In genomic region chr11:6568191-6568918, GRCh38 we compare ENCODE assay signal across 8 cellular contexts. TPM values are rescaled to one million over a fixed set of nuclear protein-coding genes. Genes with fewer than 3 reads are reported as not detected.
DNase-seq lines count a peak whose midpoint lies in the region; ATAC-seq and TF ChIP-seq lines count a peak whose summit lies in the region.

No MANE protein-coding gene starts in this region.

- H3K4me3 Mint-ChIP-seq in WTC11, result no peak overlapping the region
- no peak overlapping the region for H3K4me3 Mint-ChIP-seq in activated CD4-positive, alpha-beta memory T cell treated with anti-CD3 and anti-CD28 coated beads for 36 hours

- H3K9me3 Mint-ChIP-seq in WTC11, result no peaks in the 10 kb centered on the region
- H3K9me3 Mint-ChIP-seq in activated CD4-positive, alpha-beta memory T cell treated with anti-CD3 and anti-CD28 coated beads for 36 hours, result no peaks in the 10 kb centered on the region

- H3K36me3 Mint-ChIP-seq in WTC11, result no peaks in the 10 kb centered on the region
- no peaks in the 10 kb centered on the region for H3K36me3 Mint-ChIP-seq in activated CD4-positive, alpha-beta memory T cell treated with anti-CD3 and anti-CD28 coated beads for 36 hours

- peak; percentile 41; the same call in 1 of the 2 replicates for TF ChIP-seq CTCF in WTC11 (IDR thresholded peaks at IDR 0.05)

- CTCF ChIA-PET in WTC11 (lab: Charles Lee), result interaction anchor here (0.6 to 2.5 kb wide), 19 partner anchors 8 to 316 kb away, joined by 3 to 9 read pairs (median 4); partner anchors contain the start of genes ILK, MRPL17 and TPP1
- CTCF ChIA-PET in activated CD4-positive, alpha-beta memory T cell treated with anti-CD3 and anti-CD28 coated beads for 36 hours (lab: Charles Lee), result interaction anchor here (1.4 kb wide), 1 partner anchor 115 kb away, joined by 4 read pairs; the partner anchor contains the start of gene MRPL17

- intact Hi-C loops in Right ventricle myocardium superior (cut with DNase I), result no loop called here
- intact Hi-C loops in cardiac septum (cut with DNase I), result no loop called here
- intact Hi-C loops in activated CD4-positive, alpha-beta memory T cell treated with anti-CD3 and anti-CD28 coated beads for 36 hours (cut with micrococcal nuclease), result no loop called here

- DNase-seq in Right ventricle myocardium superior, result peak; percentile 64
- no peak for DNase-seq in cardiac septum (ENCODE audit: low spot score)
- DNase-seq in WTC11 (ENCODE audit: low spot score), result peak; percentile 61
- DNase-seq in iPS-NIHi7 (ENCODE audit: extremely low spot score), result peak; percentile 85
- DNase-seq in activated CD4-positive, alpha-beta memory T cell treated with anti-CD3 and anti-CD28 coated beads for 36 hours, result no peak
- no peak for DNase-seq in activated gamma-delta T cell (lab: John Stamatoyannopoulos, UW)
- DNase-seq in activated CD4-positive, alpha-beta T cell treated with anti-CD3 and anti-CD28 coated beads for 4 hours, result no peak

- POLR2A ChIA-PET in WTC11 (lab: Charles Lee), result no interaction called here
- POLR2A ChIA-PET in activated CD4-positive, alpha-beta memory T cell treated with anti-CD3 and anti-CD28 coated beads for 36 hours (lab: Charles Lee), result no interaction called here

- peak; percentile 58 for ATAC-seq in Right ventricle myocardium superior (ENCODE audit: poor library complexity)
- peak; percentile 74 for ATAC-seq in WTC11
- ATAC-seq in activated CD4-positive, CD25-positive, alpha-beta regulatory T cell treated with anti-CD3 and anti-CD28 coated beads, Interleukin-2, amount 50 U/mL, for 24 hours, result no peak

- H3K4me1 Mint-ChIP-seq in WTC11, result peaks cover 18% of the 10 kb centered on the region
- H3K4me1 Mint-ChIP-seq in activated CD4-positive, alpha-beta memory T cell treated with anti-CD3 and anti-CD28 coated beads for 36 hours (ENCODE audit: low read depth), result no peaks in the 10 kb centered on the region

- H3K27me3 Mint-ChIP-seq in WTC11 (ENCODE audit: low read depth), result no peaks in the 10 kb centered on the region; the same call in 1 of the 2 replicates
- no peaks in the 10 kb centered on the region for H3K27me3 Mint-ChIP-seq in activated CD4-positive, alpha-beta memory T cell treated with anti-CD3 and anti-CD28 coated beads for 36 hours

- H3K27ac Mint-ChIP-seq in WTC11, result no peak overlapping the region
- H3K27ac Mint-ChIP-seq in activated CD4-positive, alpha-beta memory T cell treated with anti-CD3 and anti-CD28 coated beads for 36 hours, result no peak overlapping the region

TF ChIP-seq in WTC11, 78 proteins besides CTCF, POLR2A, EP300 and RAD21:
- TF ChIP-seq ZNF671 (CRISPR knock-in tag; IDR thresholded peaks at IDR 0.05) (no peak), ELF4 (CRISPR knock-in tag; IDR thresholded peaks at IDR 0.05; ENCODE audit: low read depth) (no peak), ZNF263 (CRISPR knock-in tag; IDR thresholded peaks at IDR 0.05; ENCODE audit: low read depth) (peak; percentile 32; the same call in 1 of the 2 replicates), ZNF512 (CRISPR knock-in tag; IDR thresholded peaks at IDR 0.05; ENCODE audit: borderline replicate concordance) (no peak), NFE2L1 (CRISPR knock-in tag; IDR thresholded peaks at IDR 0.05) (0 out of 2 replicates have a peak, but pooled peaks have one; percentile 58), GRHL2 (CRISPR knock-in tag; IDR thresholded peaks at IDR 0.05; ENCODE audit: insufficient replicate concordance, severe bottlenecking) (no peak), JAZF1 (CRISPR knock-in tag; IDR thresholded peaks at IDR 0.05) (no peak)
- TF ChIP-seq, protein P1, sequence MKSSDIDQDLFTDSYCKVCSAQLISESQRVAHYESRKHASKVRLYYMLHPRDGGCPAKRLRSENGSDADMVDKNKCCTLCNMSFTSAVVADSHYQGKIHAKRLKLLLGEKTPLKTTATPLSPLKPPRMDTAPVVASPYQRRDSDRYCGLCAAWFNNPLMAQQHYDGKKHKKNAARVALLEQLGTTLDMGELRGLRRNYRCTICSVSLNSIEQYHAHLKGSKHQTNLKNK (CRISPR knock-in tag; IDR thresholded peaks at IDR 0.05), result no peak
- TF ChIP-seq, protein P2, sequence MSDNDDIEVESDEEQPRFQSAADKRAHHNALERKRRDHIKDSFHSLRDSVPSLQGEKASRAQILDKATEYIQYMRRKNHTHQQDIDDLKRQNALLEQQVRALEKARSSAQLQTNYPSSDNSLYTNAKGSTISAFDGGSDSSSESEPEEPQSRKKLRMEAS (CRISPR knock-in tag; IDR thresholded peaks at IDR 0.05), result no peak
- TF ChIP-seq, protein P3, sequence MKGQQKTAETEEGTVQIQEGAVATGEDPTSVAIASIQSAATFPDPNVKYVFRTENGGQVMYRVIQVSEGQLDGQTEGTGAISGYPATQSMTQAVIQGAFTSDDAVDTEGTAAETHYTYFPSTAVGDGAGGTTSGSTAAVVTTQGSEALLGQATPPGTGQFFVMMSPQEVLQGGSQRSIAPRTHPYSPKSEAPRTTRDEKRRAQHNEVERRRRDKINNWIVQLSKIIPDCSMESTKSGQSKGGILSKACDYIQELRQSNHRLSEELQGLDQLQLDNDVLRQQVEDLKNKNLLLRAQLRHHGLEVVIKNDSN (CRISPR knock-in tag; IDR thresholded peaks at IDR 0.05), result no peak

RNA-seq across cellular contexts. Expression of gene RRP8, which starts 35.1 kb away (rescaled TPM):
- total RNA-seq in Right ventricle myocardium superior (19.8 TPM), cardiac septum (21.3 TPM), WTC11 (2021) (12.5 to 15.0 TPM (median 14.6 TPM) in 3 replicates)
- total RNA-seq in activated CD4-positive, alpha-beta memory T cell treated with anti-CD3 and anti-CD28 coated beads for 36 hours, result 10 to 100 TPM; 34.9 to 37.5 TPM

RNA-seq across cellular contexts. Expression of gene ILK, which starts 35.2 kb away (rescaled TPM):
- total RNA-seq in Right ventricle myocardium superior, result 191 TPM
- total RNA-seq in cardiac septum, result 229 TPM
- 97.7 to 112 TPM (median 110 TPM) in 3 replicates for total RNA-seq in WTC11 (2021)
- 10 to 100 TPM; 89.2 to 95.8 TPM for total RNA-seq in activated CD4-positive, alpha-beta memory T cell treated with anti-CD3 and anti-CD28 coated beads for 36 hours

RNA-seq across cellular contexts. Expression of gene TAF10, which starts 43.7 kb away (rescaled TPM):
- total RNA-seq in Right ventricle myocardium superior, result 83.6 TPM
- total RNA-seq in cardiac septum, result 126 TPM
- total RNA-seq in WTC11 (2021), result 165 to 186 TPM (median 178 TPM) in 3 replicates
- 100 to 1,000 TPM; 158 to 165 TPM for total RNA-seq in activated CD4-positive, alpha-beta memory T cell treated with anti-CD3 and anti-CD28 coated beads for 36 hours

RNA-seq across cellular contexts. Expression of gene TPP1, which starts 50.9 kb away (rescaled TPM):
- total RNA-seq in Right ventricle myocardium superior, result 71.5 TPM
- 72.0 TPM for total RNA-seq in cardiac septum
- 36.2 to 51.4 TPM (median 44.8 TPM) in 3 replicates for total RNA-seq in WTC11 (2021)
- total RNA-seq in activated CD4-positive, alpha-beta memory T cell treated with anti-CD3 and anti-CD28 coated beads for 36 hours, result 10 to 100 TPM; 53.2 to 56.6 TPM

Comparison
In these comparisons a context has a peak if more than half of its experiments do, and no peak if none do; other contexts are left out.
1. DNase-seq: peak in Right ventricle myocardium superior (single experiment), WTC11 (single experiment) and iPS-NIHi7 (single experiment); none in cardiac septum (single experiment), activated CD4-positive, alpha-beta memory T cell treated with anti-CD3 and anti-CD28 coated beads for 36 hours (single experiment), activated gamma-delta T cell (single experiment) and activated CD4-positive, alpha-beta T cell treated with anti-CD3 and anti-CD28 coated beads for 4 hours (0 of 2).
2. ATAC-seq: peak in Right ventricle myocardium superior (single experiment) and WTC11 (single experiment); none in activated CD4-positive, CD25-positive, alpha-beta regulatory T cell treated with anti-CD3 and anti-CD28 coated beads, Interleukin-2, amount 50 U/mL, for 24 hours (0 of 2).